Comparison of ENCODE assay signal across 1 cellular context in genomic region chr1:149926296-149926695, GRCh38.
TF ChIP-seq lines count a peak whose summit lies in the region.

No MANE protein-coding gene starts in this region.

TF ChIP-seq in HCT116, 20 proteins besides CTCF, POLR2A, EP300 and RAD21 (continued from another document):
- no peak for TF ChIP-seq JUND (IDR thresholded peaks at IDR 0.05)
